13 cellular contexts compared by ENCODE assay signal in the genomic region with DNA sequence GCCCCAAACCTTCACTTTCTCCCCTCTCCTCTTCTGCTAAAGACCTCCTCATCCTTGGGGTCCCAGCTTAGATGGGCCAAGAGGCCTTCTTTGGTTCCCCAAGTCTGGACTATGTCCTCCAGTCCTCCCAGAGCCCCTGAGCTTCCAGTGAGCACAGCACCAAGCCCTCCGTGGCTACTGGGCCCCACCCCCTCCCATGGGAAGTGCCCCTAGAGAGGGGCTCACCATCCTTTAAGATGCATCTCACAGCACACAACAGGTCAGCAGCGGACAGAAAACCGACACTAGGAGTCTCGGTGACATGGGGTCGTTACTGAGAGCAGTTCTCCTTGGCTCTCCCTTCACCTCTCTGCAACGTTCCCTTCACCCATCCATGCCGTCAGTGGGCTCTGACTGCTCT. TPM values are rescaled to one million over a fixed set of nuclear protein-coding genes. Genes with fewer than 3 reads are reported as not detected.
DNase-seq lines count a peak whose midpoint lies in the region; ATAC-seq, FAIRE-seq and TF ChIP-seq lines count a peak whose summit lies in the region.
"Had no signal": no experiment of that assay in that cellular context is flagged by ENCODE, and none has a peak within 500 bp of the region (broad histone marks: within the 10 kb centered on the region; RNA-seq: fewer than 3 reads in every experiment).

No MANE protein-coding gene starts in this region.

- no peak for FAIRE-seq in endothelial cell of umbilical vein (lab: Jason Lieb, UNC)
- FAIRE-seq: GM19239 had no signal

- no peak overlapping the region for H3K27ac Mint-ChIP-seq in activated naive CD4-positive, alpha-beta T cell treated with anti-CD3 and anti-CD28 coated beads for 36 hours

- H3K27ac ChIP-seq in endothelial cell of umbilical vein (ENCODE audit: insufficient read depth, low read depth, low read length) (no peak overlapping the region), osteoblast (ENCODE audit: low read depth, low read length) (no peak overlapping the region), uterus (peak overlapping the region; percentile 77 to 83)

- dilution Hi-C loops in endothelial cell of umbilical vein (cut with MboI; ENCODE audit: extremely low pct_ligation_motif_present, low sequenced_read_pairs), result no loop called here

- no peaks in the 10 kb centered on the region for H3K9me3 Mint-ChIP-seq in activated naive CD4-positive, alpha-beta T cell treated with anti-CD3 and anti-CD28 coated beads for 36 hours

- H3K4me3 ChIP-seq in endothelial cell of umbilical vein (replicated peaks in 1 of 3; ENCODE audit: insufficient read depth in 1 of 3, low read depth in 1 of 3, low read length in 3 of 3) (peak overlapping the region in 1 of 3 experiments; percentile 20), osteoblast (ENCODE audit: insufficient read depth, low read length) (peak overlapping the region; percentile 74), uterus (peak overlapping the region in 1 of 2 donors; percentile 11)

- TF ChIP-seq POLR2A in endothelial cell of umbilical vein (IDR thresholded peaks at IDR 0.05; ENCODE audit: low read depth, low read length) (no peak), uterus (IDR thresholded peaks at IDR 0.05) (no peak)

- H3K27me3 Mint-ChIP-seq in activated naive CD4-positive, alpha-beta T cell treated with anti-CD3 and anti-CD28 coated beads for 36 hours (ENCODE audit: low read depth), result peaks cover 29% of the 10 kb centered on the region

- H3K27me3 ChIP-seq in endothelial cell of umbilical vein (ENCODE audit: control insufficient read depth in 2 of 2, insufficient read depth in 2 of 2, low read length in 2 of 2) (no peaks in the 10 kb centered on the region), osteoblast (ENCODE audit: insufficient read depth, low read length) (no peaks in the 10 kb centered on the region), uterus (no peaks in the 10 kb centered on the region)

- no peak overlapping the region for H3K9ac ChIP-seq in endothelial cell of umbilical vein (replicated peaks; ENCODE audit: extremely low read depth, insufficient read depth, low read length)

- H3K79me2 ChIP-seq in endothelial cell of umbilical vein (ENCODE audit: control insufficient read depth, insufficient read depth, low read length), result peaks cover 6% of the 10 kb centered on the region
- H3K79me2 ChIP-seq in osteoblast (ENCODE audit: insufficient read depth, low read length), result peaks cover 39% of the 10 kb centered on the region

- H3K9me3 ChIP-seq in endothelial cell of umbilical vein (replicated peaks; ENCODE audit: control insufficient read depth, insufficient read depth, low read length) (no peaks in the 10 kb centered on the region), osteoblast (ENCODE audit: low read depth, low read length) (no peaks in the 10 kb centered on the region), uterus (no peaks in the 10 kb centered on the region)

- CTCF ChIA-PET in activated naive CD4-positive, alpha-beta T cell treated with anti-CD3 and anti-CD28 coated beads for 36 hours (lab: Charles Lee), result no interaction called here
- CTCF ChIA-PET in endothelial cell of umbilical vein (lab: Charles Lee), result interaction anchor here (1.0 to 14.2 kb wide), 4 partner anchors 13 to 91 kb away, joined by 3 to 134 read pairs (median 4); no protein-coding TSS in a partner anchor

- H3K4me1 Mint-ChIP-seq in activated naive CD4-positive, alpha-beta T cell treated with anti-CD3 and anti-CD28 coated beads for 36 hours (ENCODE audit: low read depth), result peaks cover 21% of the 10 kb centered on the region

- BruUV-seq in endothelial cell of umbilical vein (replicated peaks; lab: Mats Ljungman, UMichigan), result no TSS peak

- no peak for TF ChIP-seq CTCF in endothelial cell of umbilical vein (IDR thresholded peaks at IDR 0.05; ENCODE audit: extremely low read depth in 1 of 2, insufficient read depth in 1 of 2, low read depth in 1 of 2, low read length in 2 of 2)
- no peak for TF ChIP-seq CTCF in osteoblast (IDR thresholded peaks at IDR 0.05; ENCODE audit: extremely low read depth, low read depth, low read length)
- no peak for TF ChIP-seq CTCF in uterus (IDR thresholded peaks at IDR 0.05)

- H3K36me3 Mint-ChIP-seq in activated naive CD4-positive, alpha-beta T cell treated with anti-CD3 and anti-CD28 coated beads for 36 hours (ENCODE audit: low read depth), result no peaks in the 10 kb centered on the region

- H2AFZ ChIP-seq in endothelial cell of umbilical vein (ENCODE audit: low read depth, low read length) (no peak overlapping the region), osteoblast (ENCODE audit: low read length) (no peak overlapping the region)

- intact Hi-C loops in activated naive CD4-positive, alpha-beta T cell treated with anti-CD3 and anti-CD28 coated beads for 36 hours (cut with micrococcal nuclease), result loop anchor here (5.0 kb wide), 1 partner anchor 71 kb away; no protein-coding TSS in a partner anchor
- intact Hi-C loops in endothelial cell of umbilical vein (cut with micrococcal nuclease), result no loop called here
- intact Hi-C loops in uterus (cut with DNase I; ENCODE audit: low total_unique reads), result no loop called here

- peak overlapping the region; percentile 57 for H3K4me2 ChIP-seq in endothelial cell of umbilical vein (ENCODE audit: insufficient read depth, low read length)
- peak overlapping the region; percentile 93 for H3K4me2 ChIP-seq in osteoblast (ENCODE audit: insufficient read depth, low read length)

- POLR2A ChIA-PET in endothelial cell of umbilical vein (lab: Charles Lee), result no interaction called here

- no peak for DNase-seq in activated naive CD4-positive, alpha-beta T cell treated with anti-CD3 and anti-CD28 coated beads for 36 hours
- no peak for DNase-seq in activated naive CD4-positive, alpha-beta T cell treated with anti-CD3 and anti-CD28 coated beads, Interleukin-2, amount 50 U/mL, for 16 hours
- no peak for DNase-seq in endothelial cell of umbilical vein (ENCODE audit: low read depth, low spot score)
- peak; percentile 83 for DNase-seq in osteoblast (ENCODE audit: insufficient read length, low spot score, missing footprints)
- DNase-seq in uterus, result peak in 1 of 2 donors; percentile 11
- DNase-seq in NCI-H1930 (lab: John Stamatoyannopoulos, UW), result no peak
- no peak for DNase-seq in NCI-H2029 (lab: John Stamatoyannopoulos, UW)
- DNase-seq: activated CD4-positive, CD25-positive, alpha-beta regulatory T cell; amniotic stem cell; GF-D8; NCI-H2029 treated with DMSO at 0.1 percent for 48 hours had no signal

- ATAC-seq in GM18873 (IDR thresholded peaks at IDR 0.05; ENCODE audit: low FRiP score, unreplicated experiment), result no peak

- peaks cover 0 to 14% of the 10 kb centered on the region in 2 experiments for H3K36me3 ChIP-seq in endothelial cell of umbilical vein (ENCODE audit: control insufficient read depth in 2 of 2, extremely low read depth in 1 of 2, insufficient read depth in 2 of 2, low read length in 2 of 2)
- H3K36me3 ChIP-seq in osteoblast (ENCODE audit: insufficient read depth, low read length), result peaks cover 15% of the 10 kb centered on the region
- no peaks in the 10 kb centered on the region for H3K36me3 ChIP-seq in uterus

- H3K9me1 ChIP-seq in endothelial cell of umbilical vein (replicated peaks; ENCODE audit: control insufficient read depth, extremely low read depth, insufficient read depth, low read length), result no peaks in the 10 kb centered on the region

- peak overlapping the region; percentile 2 for H3K4me3 Mint-ChIP-seq in activated naive CD4-positive, alpha-beta T cell treated with anti-CD3 and anti-CD28 coated beads for 36 hours

- H3K4me1 ChIP-seq in endothelial cell of umbilical vein (ENCODE audit: control insufficient read depth, extremely low read depth, insufficient read depth, low read length) (peaks cover 72% of the 10 kb centered on the region), osteoblast (ENCODE audit: insufficient read depth, low read length) (peaks cover 37% of the 10 kb centered on the region), uterus (peaks cover 0 to 3% of the 10 kb centered on the region in 2 donors)

- H4K20me1 ChIP-seq in endothelial cell of umbilical vein (replicated peaks; ENCODE audit: control insufficient read depth, extremely low read depth, insufficient read depth, low read length), result no peaks in the 10 kb centered on the region
- peaks cover 20% of the 10 kb centered on the region for H4K20me1 ChIP-seq in osteoblast (ENCODE audit: insufficient read depth, low read length)

TF ChIP-seq in endothelial cell of umbilical vein, 7 proteins besides CTCF, POLR2A, EP300 and RAD21:
- TF ChIP-seq MYC (IDR thresholded peaks at IDR 0.05; ENCODE audit: low read depth, low read length) (no peak), EZH2 (IDR thresholded peaks at IDR 0.05; ENCODE audit: borderline replicate concordance, low read depth, low read length, severe bottlenecking) (no peak), FOS (IDR thresholded peaks at IDR 0.05; ENCODE audit: borderline replicate concordance, insufficient read depth, low read length) (no peak), GATA2 (IDR thresholded peaks at IDR 0.05; ENCODE audit: insufficient read depth, insufficient read length, low read depth, low read length) (no peak), POLR2AphosphoS5 (IDR thresholded peaks at IDR 0.05; ENCODE audit: insufficient read depth, low read depth, low read length) (no peak), JUN (IDR thresholded peaks at IDR 0.05; ENCODE audit: borderline replicate concordance, insufficient read depth, insufficient read length, low read depth) (no peak)
- TF ChIP-seq, protein P1, sequence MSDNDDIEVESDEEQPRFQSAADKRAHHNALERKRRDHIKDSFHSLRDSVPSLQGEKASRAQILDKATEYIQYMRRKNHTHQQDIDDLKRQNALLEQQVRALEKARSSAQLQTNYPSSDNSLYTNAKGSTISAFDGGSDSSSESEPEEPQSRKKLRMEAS (IDR thresholded peaks at IDR 0.05; ENCODE audit: insufficient read depth, insufficient read length), result no peak

RNA-seq across cellular contexts. Expression of gene LRRC32, which starts 2.7 kb away (rescaled TPM):
- 1 to 10 TPM; 2.5 to 3.0 TPM for total RNA-seq in activated naive CD4-positive, alpha-beta T cell treated with anti-CD3 and anti-CD28 coated beads for 36 hours
- 77.0 and 117 TPM in 2 replicates for total RNA-seq in endothelial cell of umbilical vein
- polyA plus RNA-seq in endothelial cell of umbilical vein, result 70.2 and 77.2 TPM in 2 replicates
- polyA plus RNA-seq in endothelial cell of umbilical vein (2011; cell fraction: cytosol; rRNA removed), result 57.4 and 58.8 TPM in 2 replicates
- polyA plus RNA-seq in endothelial cell of umbilical vein (2011; cell fraction: nucleus; rRNA removed), result 42.3 and 50.8 TPM in 2 replicates
- 60.8 and 95.7 TPM in 2 replicates for polyA plus RNA-seq in endothelial cell of umbilical vein (2012)
- 72.1 and 79.5 TPM in 2 replicates for polyA minus RNA-seq in endothelial cell of umbilical vein
- 0.31 TPM for polyA minus RNA-seq in endothelial cell of umbilical vein (2011; cell fraction: cytosol; rRNA and poly(A)+ RNA removed)
- polyA minus RNA-seq in endothelial cell of umbilical vein (2011; cell fraction: nucleus; rRNA and poly(A)+ RNA removed), result 17.6 and 21.6 TPM in 2 replicates
- 37.6 and 41.3 TPM in 2 replicates for total RNA-seq in osteoblast
- 100 to 1,000 TPM in 1 of 4 donors, 10 to 100 TPM in 2, 1 to 10 TPM in 1; 10.0 to 121 (median 17.5) TPM for total RNA-seq in uterus

Comparison
In these comparisons a context has a peak if more than half of its experiments do, and no peak if none do; other contexts are left out.
1. H3K27ac ChIP-seq: peak in uterus (2 of 2); none in endothelial cell of umbilical vein (single experiment) and osteoblast (single experiment).